Comparison of ENCODE assay signal across 8 cellular contexts in the genomic region with DNA sequence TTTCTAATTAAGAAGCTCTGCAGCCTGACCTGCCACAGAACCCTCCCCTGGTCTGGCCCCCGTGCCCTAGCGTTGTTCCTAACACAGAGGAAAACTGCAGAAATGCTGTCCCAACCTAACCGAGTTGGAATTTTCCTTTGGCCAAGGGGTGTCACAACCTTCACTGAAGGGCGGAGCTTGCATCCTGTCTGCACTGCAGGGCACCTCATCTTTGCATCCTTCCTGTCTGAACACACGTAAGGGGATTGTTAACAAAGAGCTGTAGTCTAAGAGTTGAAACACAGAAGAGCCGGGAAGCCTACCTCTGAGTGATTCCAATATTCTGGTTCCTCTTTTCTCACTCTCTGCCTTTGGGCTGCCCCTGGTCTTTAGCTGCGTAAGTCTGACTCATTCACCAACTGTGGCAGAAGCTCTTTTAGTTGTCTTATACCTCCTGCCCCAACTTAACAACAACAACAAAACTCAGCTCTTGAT. TPM values are rescaled to one million over a fixed set of nuclear protein-coding genes. Genes with fewer than 3 reads are reported as not detected.
DNase-seq lines count a peak whose midpoint lies in the region; ATAC-seq and TF ChIP-seq lines count a peak whose summit lies in the region.

No MANE protein-coding gene starts in this region.

- H3K23ac ChIP-seq in mesenchymal stem cell (ENCODE audit: low read length in 2 of 2), result no peak overlapping the region

- ATAC-seq in GM18858 (IDR thresholded peaks at IDR 0.05; ENCODE audit: unreplicated experiment) (peak; percentile 93), HG02973 (IDR thresholded peaks at IDR 0.05; ENCODE audit: unreplicated experiment) (peak; percentile 94)

- no peak for TF ChIP-seq CTCF in breast epithelium (IDR thresholded peaks at IDR 0.05)

- WGBS in mesenchymal stem cell, result 24% methylated on average over 7 of the region's 7 CpGs

- peak overlapping the region; percentile 70 to 82 for H3K27ac ChIP-seq in breast epithelium
- peak overlapping the region; percentile 46 for H3K27ac ChIP-seq in mesenchymal stem cell (ENCODE audit: low read length, poor library complexity, severe bottlenecking)

- H3K9me3 ChIP-seq in breast epithelium, result no peaks in the 10 kb centered on the region
- H3K9me3 ChIP-seq in mesenchymal stem cell (ENCODE audit: control insufficient read depth, low read length), result no peaks in the 10 kb centered on the region

- H2BK15ac ChIP-seq in mesenchymal stem cell (ENCODE audit: low read depth, poor library complexity, severe bottlenecking), result no peak overlapping the region

- no peak overlapping the region for H2BK12ac ChIP-seq in mesenchymal stem cell (ENCODE audit: low read length in 2 of 2)

- H4K91ac ChIP-seq in mesenchymal stem cell (ENCODE audit: low read length), result no peak overlapping the region

- intact Hi-C loops in breast epithelium (cut with DNase I; ENCODE audit: low total_unique reads), result no loop called here

- peak overlapping the region in 1 of 2 experiments; percentile 50 for H3K18ac ChIP-seq in mesenchymal stem cell (ENCODE audit: low read depth in 1 of 2, low read length in 2 of 2)

- peaks cover 8 to 16% of the 10 kb centered on the region in 2 donors for H3K4me1 ChIP-seq in breast epithelium
- H3K4me1 ChIP-seq in mesenchymal stem cell (ENCODE audit: control insufficient read depth, insufficient read depth, low read depth, low read length), result peaks cover 21% of the 10 kb centered on the region

- DNase-seq in AG08396 (ENCODE audit: low spot score) (peak; percentile 47), RKO (ENCODE audit: low spot score) (peak; percentile 15), breast epithelium (ENCODE audit: low spot score in 2 of 2) (no peak), mesenchymal stem cell (peak; percentile 81), NCI-H2196 treated with DMSO at 0.1 percent for 48 hours (lab: John Stamatoyannopoulos, UW; ENCODE audit: unreplicated experiment) (no peak), LoVo (ENCODE audit: low spot score) (no peak)

- H3K14ac ChIP-seq in mesenchymal stem cell (ENCODE audit: low read length in 2 of 2), result no peak overlapping the region

- H3K79me1 ChIP-seq in mesenchymal stem cell (replicated peaks; ENCODE audit: low read length, poor library complexity, severe bottlenecking), result peaks cover 16% of the 10 kb centered on the region

- H3K4ac ChIP-seq in mesenchymal stem cell (ENCODE audit: low read depth in 1 of 2, low read length in 2 of 2), result no peak overlapping the region

- peak overlapping the region; percentile 55 for H2BK120ac ChIP-seq in mesenchymal stem cell (ENCODE audit: low read depth, low read length)

- H3K4me3 ChIP-seq in breast epithelium (peak overlapping the region in 1 of 3 donors; percentile 12), mesenchymal stem cell (ENCODE audit: insufficient read depth in 1 of 2, low read depth in 1 of 2, low read length in 2 of 2) (peak overlapping the region in 1 of 2 experiments; percentile 81)

- H3K9ac ChIP-seq in mesenchymal stem cell (ENCODE audit: low read length), result peak overlapping the region; percentile 77

- H2BK5ac ChIP-seq in mesenchymal stem cell (ENCODE audit: low read depth, low read length, poor library complexity, severe bottlenecking), result peak overlapping the region; percentile 15

- H3K36me3 ChIP-seq in breast epithelium (no peaks in the 10 kb centered on the region), mesenchymal stem cell (ENCODE audit: control insufficient read depth in 1 of 2, insufficient read depth in 2 of 2, low read depth in 1 of 2, low read length in 2 of 2) (no peaks in the 10 kb centered on the region)

- H4K8ac ChIP-seq in mesenchymal stem cell (ENCODE audit: low read length), result peak overlapping the region; percentile 27

- peak overlapping the region; percentile 26 for H3K4me2 ChIP-seq in mesenchymal stem cell (ENCODE audit: low read length, poor library complexity, severe bottlenecking)

- H3K27me3 ChIP-seq in breast epithelium (no peaks in the 10 kb centered on the region), mesenchymal stem cell (ENCODE audit: control insufficient read depth in 1 of 2, insufficient read depth in 1 of 2, low read length in 2 of 2) (no peaks in the 10 kb centered on the region)

- H2AK5ac ChIP-seq in mesenchymal stem cell (ENCODE audit: low read length, severe bottlenecking), result peak overlapping the region; percentile 5

- no peak for TF ChIP-seq POLR2A in breast epithelium (IDR thresholded peaks at IDR 0.05)

- H2AFZ ChIP-seq in mesenchymal stem cell (ENCODE audit: low read depth, low read length), result no peak overlapping the region

RNA-seq across cellular contexts. Expression of gene DIXDC1, which starts 1.6 kb away (rescaled TPM):
- 10 to 100 TPM; 38.9 to 53.9 (median 45.2) TPM for total RNA-seq in breast epithelium
- polyA plus RNA-seq in mesenchymal stem cell (2013, experiment 1 of 2), result 8.6 TPM
- 8.7 TPM for polyA plus RNA-seq in mesenchymal stem cell (2013, experiment 2 of 2)

RNA-seq across cellular contexts. Expression of gene C11orf52, which starts 20.0 kb away (rescaled TPM):
- 10 to 100 TPM in 2 of 3 donors, 1 to 10 TPM in 1; 7.5 to 40.5 (median 19.0) TPM for total RNA-seq in breast epithelium
- polyA plus RNA-seq in mesenchymal stem cell (2013, experiment 1 of 2), result 0.41 TPM
- polyA plus RNA-seq in mesenchymal stem cell (2013, experiment 2 of 2), result 0.30 TPM

RNA-seq across cellular contexts. Expression of gene HSPB2, which starts 26.2 kb away (rescaled TPM):
- total RNA-seq in breast epithelium, result 1 to 10 TPM in 2 of 3 donors, under 1 TPM in 1; 0.98 to 2.1 (median 1.2) TPM
- 0.10 TPM for polyA plus RNA-seq in mesenchymal stem cell (2013, experiment 1 of 2)
- not detected for polyA plus RNA-seq in mesenchymal stem cell (2013, experiment 2 of 2)

RNA-seq across cellular contexts. Expression of gene CRYAB, which starts 27.2 kb away (rescaled TPM):
- 100 to 1,000 TPM; 132 to 299 (median 271) TPM for total RNA-seq in breast epithelium
- polyA plus RNA-seq in mesenchymal stem cell (2013, experiment 1 of 2), result 9.0 TPM
- 9.8 TPM for polyA plus RNA-seq in mesenchymal stem cell (2013, experiment 2 of 2)

RNA-seq across cellular contexts. Expression of gene CFAP68, which starts 59.4 kb away (rescaled TPM):
- total RNA-seq in breast epithelium, result 10 to 100 TPM; 29.6 to 35.1 (median 31.2) TPM
- polyA plus RNA-seq in mesenchymal stem cell (2013, experiment 1 of 2), result 14.6 TPM
- polyA plus RNA-seq in mesenchymal stem cell (2013, experiment 2 of 2), result 13.8 TPM

Comparison
In these comparisons a context has a peak if more than half of its experiments do, and no peak if none do; other contexts are left out.
1. DNase-seq: peak in AG08396 (single experiment), RKO (single experiment) and mesenchymal stem cell (single experiment); none in breast epithelium (0 of 2), NCI-H2196 treated with DMSO at 0.1 percent for 48 hours (single experiment) and LoVo (single experiment).